Comparison of ENCODE assay signal across 1 cellular context in genomic region chr15:63276342-63277043, GRCh38.
TF ChIP-seq lines count a peak whose summit lies in the region.

No MANE protein-coding gene starts in this region.

TF ChIP-seq in HCT116, 20 proteins besides CTCF, POLR2A, EP300 and RAD21 (continued from another document):
- TF ChIP-seq, protein P1, sequence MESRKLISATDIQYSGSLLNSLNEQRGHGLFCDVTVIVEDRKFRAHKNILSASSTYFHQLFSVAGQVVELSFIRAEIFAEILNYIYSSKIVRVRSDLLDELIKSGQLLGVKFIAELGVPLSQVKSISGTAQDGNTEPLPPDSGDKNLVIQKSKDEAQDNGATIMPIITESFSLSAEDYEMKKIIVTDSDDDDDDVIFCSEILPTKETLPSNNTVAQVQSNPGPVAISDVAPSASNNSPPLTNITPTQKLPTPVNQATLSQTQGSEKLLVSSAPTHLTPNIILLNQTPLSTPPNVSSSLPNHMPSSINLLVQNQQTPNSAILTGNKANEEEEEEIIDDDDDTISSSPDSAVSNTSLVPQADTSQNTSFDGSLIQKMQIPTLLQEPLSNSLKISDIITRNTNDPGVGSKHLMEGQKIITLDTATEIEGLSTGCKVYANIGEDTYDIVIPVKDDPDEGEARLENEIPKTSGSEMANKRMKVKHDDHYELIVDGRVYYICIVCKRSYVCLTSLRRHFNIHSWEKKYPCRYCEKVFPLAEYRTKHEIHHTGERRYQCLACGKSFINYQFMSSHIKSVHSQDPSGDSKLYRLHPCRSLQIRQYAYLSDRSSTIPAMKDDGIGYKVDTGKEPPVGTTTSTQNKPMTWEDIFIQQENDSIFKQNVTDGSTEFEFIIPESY (IDR thresholded peaks at IDR 0.05; ENCODE audit: extremely low read depth, insufficient replicate concordance, low read length) = no peak
- TF ChIP-seq ELF1 (IDR thresholded peaks at IDR 0.05; ENCODE audit: borderline replicate concordance, low read depth) = no peak
- no peak for TF ChIP-seq JUND (IDR thresholded peaks at IDR 0.05)
- TF ChIP-seq CEBPB (IDR thresholded peaks at IDR 0.05; ENCODE audit: low read depth) = no peak
- TF ChIP-seq EZH2 (IDR thresholded peaks at IDR 0.05) = no peak
- no peak for TF ChIP-seq TCF7L2 (IDR thresholded peaks at IDR 0.05; ENCODE audit: borderline replicate concordance, extremely low read depth, insufficient read depth, insufficient read length)
- no peak for TF ChIP-seq EGR1 (IDR thresholded peaks at IDR 0.05; ENCODE audit: low read depth)
- no peak for TF ChIP-seq SIN3A (IDR thresholded peaks at IDR 0.05; ENCODE audit: low read depth)
- TF ChIP-seq, protein P2, sequence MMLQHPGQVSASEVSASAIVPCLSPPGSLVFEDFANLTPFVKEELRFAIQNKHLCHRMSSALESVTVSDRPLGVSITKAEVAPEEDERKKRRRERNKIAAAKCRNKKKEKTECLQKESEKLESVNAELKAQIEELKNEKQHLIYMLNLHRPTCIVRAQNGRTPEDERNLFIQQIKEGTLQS (IDR thresholded peaks at IDR 0.05) = no peak
- TF ChIP-seq, protein P3, sequence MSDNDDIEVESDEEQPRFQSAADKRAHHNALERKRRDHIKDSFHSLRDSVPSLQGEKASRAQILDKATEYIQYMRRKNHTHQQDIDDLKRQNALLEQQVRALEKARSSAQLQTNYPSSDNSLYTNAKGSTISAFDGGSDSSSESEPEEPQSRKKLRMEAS (IDR thresholded peaks at IDR 0.05) = no peak
- TF ChIP-seq SRF (IDR thresholded peaks at IDR 0.05; ENCODE audit: low read depth) = no peak
- TF ChIP-seq YY1 (IDR thresholded peaks at IDR 0.05; ENCODE audit: extremely low read depth, insufficient replicate concordance, low read depth, low read length) = no peak
- TF ChIP-seq REST (IDR thresholded peaks at IDR 0.05; ENCODE audit: low read depth) = no peak
- TF ChIP-seq ZNF274 (IDR thresholded peaks at IDR 0.05; ENCODE audit: low read depth, low read length) = no peak
- no peak for TF ChIP-seq POLR2AphosphoS5 (IDR thresholded peaks at IDR 0.05; ENCODE audit: low read depth, low read length)
TF ChIP-seq in HCT116: peak in this region for 0.
